Comparison of ENCODE assay signal across 8 cellular contexts in the genomic region with DNA sequence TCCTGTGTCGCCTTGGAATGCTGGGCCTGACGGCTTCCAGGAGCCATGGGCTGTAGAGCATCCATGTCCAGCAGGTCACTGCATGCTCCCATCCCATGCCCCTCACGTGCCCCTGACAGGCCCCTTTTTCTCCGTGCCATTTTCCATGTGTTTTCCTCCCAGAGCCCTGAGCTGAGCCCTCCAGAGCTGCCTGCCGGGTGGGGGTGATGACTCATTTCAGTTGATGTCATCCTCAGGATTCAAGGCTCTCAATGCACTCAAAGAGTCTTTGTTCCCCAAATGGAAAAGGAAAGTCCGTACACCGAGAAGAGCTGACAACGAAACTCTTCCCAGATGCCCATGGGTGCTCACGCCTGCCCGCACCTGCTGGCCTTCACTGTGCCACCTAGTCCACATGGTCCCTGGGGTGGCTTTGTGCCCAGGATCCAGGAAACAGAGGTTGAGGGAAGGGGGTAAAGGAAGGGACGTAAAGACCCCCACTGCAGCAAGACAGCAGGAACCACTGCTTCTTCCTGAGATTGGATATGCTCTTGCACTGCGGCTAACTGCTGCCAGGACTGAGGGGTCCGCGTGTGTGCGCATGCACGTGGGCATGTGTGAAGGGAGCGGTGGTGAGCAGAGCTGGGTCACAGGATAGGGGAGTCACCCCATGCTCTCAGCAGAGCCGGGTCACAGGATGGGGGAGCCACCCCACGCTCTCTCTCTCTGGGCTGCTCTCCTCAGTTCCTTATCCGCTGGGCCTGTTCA. TPM values are rescaled to one million over a fixed set of nuclear protein-coding genes. Genes with fewer than 3 reads are reported as not detected.
DNase-seq lines count a peak whose midpoint lies in the region; ATAC-seq, FAIRE-seq and TF ChIP-seq lines count a peak whose summit lies in the region.

No MANE protein-coding gene starts in this region.

- peaks cover 98% of the 10 kb centered on the region for H3K4me1 ChIP-seq in left ventricle myocardium inferior
- no peaks in the 10 kb centered on the region for H3K4me1 ChIP-seq in prostate gland (replicated peaks)

- ATAC-seq in GM18907 (IDR thresholded peaks at IDR 0.05; ENCODE audit: unreplicated experiment): no peak

- 78% methylated on average over 20 of the region's 20 CpGs for WGBS in prostate gland

- no peaks in the 10 kb centered on the region for H3K27me3 ChIP-seq in left ventricle myocardium inferior (ENCODE audit: low read depth)
- no peaks in the 10 kb centered on the region for H3K27me3 ChIP-seq in prostate gland (replicated peaks; ENCODE audit: insufficient read depth)

- TF ChIP-seq CTCF in left ventricle myocardium inferior (IDR thresholded peaks at IDR 0.05; ENCODE audit: borderline replicate concordance) (no peak), prostate gland (IDR thresholded peaks at IDR 0.05) (no peak)

- intact Hi-C loops in left ventricle myocardium inferior (cut with micrococcal nuclease): loop anchor here (10.0 kb wide), 1 partner anchor 107 kb away; no protein-coding TSS in a partner anchor
- intact Hi-C loops in prostate gland (cut with DNase I): no loop called here

- DNase-seq in HTR-8/SVneo (ENCODE audit: insufficient read length, low spot score): peak; percentile 69
- DNase-seq in anterior cingulate cortex (lab: John Stamatoyannopoulos, UW): peak in 37 of 58 donors; percentile 11 to 84 (median 39)
- DNase-seq in left ventricle myocardium inferior: no peak
- DNase-seq in stromal cell of bone marrow (ENCODE audit: low read depth): peak; percentile 36
- DNase-seq in SIG-M5 (lab: John Stamatoyannopoulos, UW): no peak
- DNase-seq in DMS153 (lab: John Stamatoyannopoulos, UW): no peak
- no peak for DNase-seq in prostate gland (ENCODE audit: low spot score)

- H3K36me3 ChIP-seq in left ventricle myocardium inferior (peaks cover 5% of the 10 kb centered on the region), prostate gland (no peaks in the 10 kb centered on the region)

- H3K4me3 ChIP-seq in left ventricle myocardium inferior (peak overlapping the region; percentile 23), prostate gland (no peak overlapping the region)

- no peak for FAIRE-seq in HTR-8/SVneo (lab: Jason Lieb, UNC)

- no peaks in the 10 kb centered on the region for H3K9me3 ChIP-seq in left ventricle myocardium inferior (replicated peaks)
- H3K9me3 ChIP-seq in prostate gland: no peaks in the 10 kb centered on the region

- peak overlapping the region; percentile 86 for H3K27ac ChIP-seq in left ventricle myocardium inferior (replicated peaks)
- no peak overlapping the region for H3K27ac ChIP-seq in prostate gland

- no peak for TF ChIP-seq POLR2A in prostate gland (IDR thresholded peaks at IDR 0.05)

RNA-seq across cellular contexts. Expression of gene COL15A1, which starts 27.6 kb away (rescaled TPM):
- 45.4 TPM for total RNA-seq in left ventricle myocardium inferior
- total RNA-seq in prostate gland: 10 to 100 TPM; 10.3 to 79.9 TPM

Comparison
In these comparisons a context has a peak if more than half of its experiments do, and no peak if none do; other contexts are left out.
1. DNase-seq: peak in HTR-8/SVneo (single experiment), anterior cingulate cortex (37 of 58) and stromal cell of bone marrow (single experiment); none in left ventricle myocardium inferior (single experiment), SIG-M5 (single experiment), DMS153 (single experiment) and prostate gland (single experiment).